Comparison of ENCODE assay signal across 8 cellular contexts in the genomic region with DNA sequence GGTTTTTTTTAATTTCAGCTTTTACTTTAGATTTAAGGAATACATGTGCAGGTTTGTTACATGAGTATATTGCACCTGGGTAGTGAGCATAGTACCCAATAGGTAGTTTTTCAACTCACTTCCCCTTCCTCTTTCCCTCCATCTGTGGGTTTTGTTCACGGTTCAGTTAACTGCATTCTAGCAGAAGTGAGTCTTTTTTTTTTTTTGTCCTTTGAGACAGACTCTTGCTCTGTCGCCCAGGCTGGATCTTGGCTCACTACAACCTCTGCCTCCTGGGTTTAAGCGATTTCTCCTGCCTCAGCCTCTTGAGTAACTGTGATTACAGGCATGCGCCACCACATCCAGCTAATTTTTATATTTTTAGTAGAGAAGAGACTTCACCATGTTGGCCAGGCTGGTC. TPM values are rescaled to one million over a fixed set of nuclear protein-coding genes. Genes with fewer than 3 reads are reported as not detected.
DNase-seq lines count a peak whose midpoint lies in the region; ATAC-seq and TF ChIP-seq lines count a peak whose summit lies in the region.
"Had no signal": no experiment of that assay in that cellular context is flagged by ENCODE, and none has a peak within 500 bp of the region (broad histone marks: within the 10 kb centered on the region; RNA-seq: fewer than 3 reads in every experiment).

No MANE protein-coding gene starts in this region.

- H3K27ac ChIP-seq in osteoblast (ENCODE audit: low read depth, low read length) (peak overlapping the region; percentile 28), neural progenitor cell (no peak overlapping the region)
- H3K27ac ChIP-seq: SJSA1 had no signal

- peaks cover 21% of the 10 kb centered on the region for H3K36me3 ChIP-seq in osteoblast (ENCODE audit: insufficient read depth, low read length)
- no peaks in the 10 kb centered on the region for H3K36me3 ChIP-seq in neural progenitor cell

- peak overlapping the region; percentile 77 for H3K4me2 ChIP-seq in osteoblast (ENCODE audit: insufficient read depth, low read length)
- H3K4me2 ChIP-seq in neural progenitor cell: no peak overlapping the region

- TF ChIP-seq CTCF in osteoblast (IDR thresholded peaks at IDR 0.05; ENCODE audit: extremely low read depth, low read depth, low read length): no peak
- TF ChIP-seq CTCF in neural progenitor cell (IDR thresholded peaks at IDR 0.05): no peak

- peaks cover 17% of the 10 kb centered on the region for H3K4me1 ChIP-seq in osteoblast (ENCODE audit: insufficient read depth, low read length)
- H3K4me1 ChIP-seq in neural progenitor cell: no peaks in the 10 kb centered on the region

- intact Hi-C loops in activated naive CD4-positive, alpha-beta T cell treated with anti-CD3 and anti-CD28 coated beads for 36 hours (cut with micrococcal nuclease): loop anchor here (1.0 kb wide), 1 partner anchor 8 kb away; the partner anchor contains the start of gene UBR2

- no peaks in the 10 kb centered on the region for H3K9me3 ChIP-seq in osteoblast (ENCODE audit: low read depth, low read length)
- no peaks in the 10 kb centered on the region for H3K9me3 ChIP-seq in neural progenitor cell (ENCODE audit: low read depth)
- H3K9me3 ChIP-seq: SJSA1 had no signal

- H3K4me3 Mint-ChIP-seq in neural progenitor cell: no peak overlapping the region
- H3K4me3 Mint-ChIP-seq in activated naive CD4-positive, alpha-beta T cell treated with anti-CD3 and anti-CD28 coated beads for 36 hours: no peak overlapping the region

- H3K9me3 Mint-ChIP-seq in neural progenitor cell: no peaks in the 10 kb centered on the region
- H3K9me3 Mint-ChIP-seq in activated naive CD4-positive, alpha-beta T cell treated with anti-CD3 and anti-CD28 coated beads for 36 hours: no peaks in the 10 kb centered on the region

- H3K4me1 Mint-ChIP-seq in neural progenitor cell: no peaks in the 10 kb centered on the region
- peaks cover 49% of the 10 kb centered on the region for H3K4me1 Mint-ChIP-seq in activated naive CD4-positive, alpha-beta T cell treated with anti-CD3 and anti-CD28 coated beads for 36 hours (ENCODE audit: low read depth)

- H3K36me3 Mint-ChIP-seq in neural progenitor cell: peaks cover 4% of the 10 kb centered on the region
- peaks cover 12% of the 10 kb centered on the region for H3K36me3 Mint-ChIP-seq in activated naive CD4-positive, alpha-beta T cell treated with anti-CD3 and anti-CD28 coated beads for 36 hours (ENCODE audit: low read depth)

- no peak overlapping the region for H2AFZ ChIP-seq in osteoblast (ENCODE audit: low read length)
- H2AFZ ChIP-seq in neural progenitor cell (replicated peaks): no peak overlapping the region

- no peaks in the 10 kb centered on the region for H3K27me3 Mint-ChIP-seq in neural progenitor cell (ENCODE audit: insufficient read depth, low read depth)
- H3K27me3 Mint-ChIP-seq in activated naive CD4-positive, alpha-beta T cell treated with anti-CD3 and anti-CD28 coated beads for 36 hours (ENCODE audit: low read depth): no peaks in the 10 kb centered on the region

- peaks cover 13% of the 10 kb centered on the region for H4K20me1 ChIP-seq in osteoblast (ENCODE audit: insufficient read depth, low read length)
- H4K20me1 ChIP-seq in neural progenitor cell (ENCODE audit: low read depth): peaks cover 11% of the 10 kb centered on the region

- H3K79me2 ChIP-seq in osteoblast (ENCODE audit: insufficient read depth, low read length) (peaks cover 93% of the 10 kb centered on the region), neural progenitor cell (ENCODE audit: low read depth) (peaks cover 83% of the 10 kb centered on the region)

- DNase-seq in NOMO-1 treated with dmso at 0.1 percent for 144 hours (lab: John Stamatoyannopoulos, UW; ENCODE audit: unreplicated experiment) (peak; percentile 56), osteoblast (ENCODE audit: insufficient read length, low spot score, missing footprints) (no peak), NCI-H524 treated with DMSO at 0.1 percent for 48 hours (lab: John Stamatoyannopoulos, UW) (no peak), neural progenitor cell (ENCODE audit: low spot score) (no peak)
- DNase-seq in activated naive CD4-positive, alpha-beta T cell treated with anti-CD3 and anti-CD28 coated beads for 36 hours: no peak

- no peaks in the 10 kb centered on the region for H3K27me3 ChIP-seq in osteoblast (ENCODE audit: insufficient read depth, low read length)
- H3K27me3 ChIP-seq in neural progenitor cell: no peaks in the 10 kb centered on the region
- H3K27me3 ChIP-seq: SJSA1 had no signal

- no peak overlapping the region for H3K27ac Mint-ChIP-seq in neural progenitor cell
- H3K27ac Mint-ChIP-seq in activated naive CD4-positive, alpha-beta T cell treated with anti-CD3 and anti-CD28 coated beads for 36 hours: no peak overlapping the region

- ATAC-seq in GM18907 (IDR thresholded peaks at IDR 0.05; ENCODE audit: unreplicated experiment) (peak; percentile 80), HG02840 (IDR thresholded peaks at IDR 0.05; ENCODE audit: low FRiP score, unreplicated experiment) (peak; percentile 83)

- CTCF ChIA-PET in activated naive CD4-positive, alpha-beta T cell treated with anti-CD3 and anti-CD28 coated beads for 36 hours (lab: Charles Lee): interaction anchor here (0.6 to 2.0 kb wide), 4 partner anchors 16 to 84 kb away, joined by 3 to 7 read pairs (median 3); no protein-coding TSS in a partner anchor

- H3F3A ChIP-seq in neural progenitor cell (ENCODE audit: low read depth): no peaks in the 10 kb centered on the region

- H3K4me3 ChIP-seq in osteoblast (ENCODE audit: insufficient read depth, low read length) (no peak overlapping the region), neural progenitor cell (no peak overlapping the region)
- H3K4me3 ChIP-seq: SJSA1 had no signal

- H3K9ac ChIP-seq in neural progenitor cell: no peak overlapping the region

RNA-seq across cellular contexts. Expression of gene UBR2, which starts 8.7 kb away (rescaled TPM):
- total RNA-seq in osteoblast: 31.5 and 32.1 TPM in 2 replicates
- total RNA-seq in neural progenitor cell (ENCODE audit: low replicate concordance): 24.4 and 34.7 TPM in 2 replicates
- total RNA-seq in activated naive CD4-positive, alpha-beta T cell treated with anti-CD3 and anti-CD28 coated beads for 36 hours: 10 to 100 TPM; 23.1 to 23.5 TPM
